Comparison of ENCODE assay signal across 16 cellular contexts in genomic region chr16:14304891-14305459, GRCh38.
DNase-seq lines count a peak whose midpoint lies in the region; ATAC-seq, FAIRE-seq and TF ChIP-seq lines count a peak whose summit lies in the region.
"Had no signal": no experiment of that assay in that cellular context is flagged by ENCODE, and none has a peak within 500 bp of the region (broad histone marks: within the 10 kb centered on the region; RNA-seq: fewer than 3 reads in every experiment).

No MANE protein-coding gene starts in this region.

- H3F3A ChIP-seq in SU-DHL-6 (ENCODE audit: insufficient read depth) = peaks cover 53% of the 10 kb centered on the region
- H3F3A ChIP-seq in smooth muscle cell (ENCODE audit: low read depth) = peaks cover 4% of the 10 kb centered on the region

- RAD21 ChIA-PET in HCT116 (lab: Charles Lee; ENCODE audit: low non-redundant PET in 1 of 2, low total read pairs in 2 of 2, uncharacterized antibody in 2 of 2, unreplicated experiment in 2 of 2) = no interaction called here

- no peak for FAIRE-seq in GM12892 (lab: Jason Lieb, UNC)

- H3K36me3 ChIP-seq in HCT116 (ENCODE audit: control insufficient read depth in 1 of 2, insufficient read depth in 2 of 2, low read length in 2 of 2) = no peaks in the 10 kb centered on the region
- H3K36me3 ChIP-seq in SU-DHL-6 (ENCODE audit: low read length) = no peaks in the 10 kb centered on the region
- no peaks in the 10 kb centered on the region for H3K36me3 ChIP-seq in right lobe of liver
- no peaks in the 10 kb centered on the region for H3K36me3 ChIP-seq in smooth muscle cell (ENCODE audit: low read depth)
- H3K36me3 ChIP-seq: stomach had no signal

- 24% methylated on average over 12 of the region's 12 CpGs for WGBS in right lobe of liver (ENCODE audit: insufficient coverage, low coverage, low lambda C conversion rate, missing lambda C conversion rate)
- 72% methylated on average over 12 of the region's 12 CpGs for WGBS in smooth muscle cell (ENCODE audit: low lambda C conversion rate)

- H2AFZ ChIP-seq in HCT116 (ENCODE audit: low read depth, low read length, poor library complexity, severe bottlenecking) (no peak overlapping the region), SU-DHL-6 (ENCODE audit: low read depth, low read length, severe bottlenecking) (no peak overlapping the region), smooth muscle cell (ENCODE audit: low read depth) (no peak overlapping the region)

- no peaks in the 10 kb centered on the region for H3K9me2 ChIP-seq in HCT116 (ENCODE audit: insufficient read depth)
- H3K9me2 ChIP-seq in SU-DHL-6 (replicated peaks; ENCODE audit: insufficient read depth, low read length) = no peaks in the 10 kb centered on the region

- no TSS peak for BruUV-seq in HCT116 (replicated peaks; lab: Mats Ljungman, UMichigan)

- TF ChIP-seq POLR2A in HCT116 (IDR thresholded peaks at IDR 0.05; ENCODE audit: borderline replicate concordance, extremely low read depth, insufficient read depth, insufficient read length) (no peak), right lobe of liver (IDR thresholded peaks at IDR 0.05) (no peak), GM12892 (IDR thresholded peaks at IDR 0.05; ENCODE audit: low read depth, low read length) (no peak)

- intact Hi-C loops in HCT116 (cut with micrococcal nuclease) = loop anchor here (5.0 kb wide), 2 partner anchors 92 to 327 kb away; partner anchors contain the start of genes BFAR and PARN
- intact Hi-C loops in right lobe of liver (cut with DNase I) = no loop called here
- intact Hi-C loops in activated T-helper 2 cell treated with anti-CD3 and anti-CD28 coated beads, Interferon-gamma antibody, Interleukin-2, Interleukin-4, amounts not matched to agents 10 μg/mL and 5 μg/mL and 100 μg/mL, durations not matched to agents 14 hours and 24 hours and 36 hours (cut with micrococcal nuclease) = no loop called here

- DNase-seq in HCT116 (ENCODE audit: low read depth, low spot score) = no peak
- DNase-seq in right lobe of liver = peak in 1 of 3 donors; percentile 8
- DNase-seq in smooth muscle cell (lab: John Stamatoyannopoulos, UW; ENCODE audit: unreplicated experiment) = no peak
- no peak for DNase-seq in activated T-helper 2 cell treated with anti-CD3 and anti-CD28 coated beads, Interferon-gamma antibody, Interleukin-2, Interleukin-4, amounts not matched to agents 10 μg/mL and 5 μg/mL and 100 μg/mL, durations not matched to agents 14 hours and 24 hours and 36 hours (ENCODE audit: low spot score)
- no peak for DNase-seq in GM12892 (ENCODE audit: insufficient read length)
- no peak for DNase-seq in glutamatergic neuron
- DNase-seq: activated CD4-positive, alpha-beta T cell treated with anti-CD3 and anti-CD28 coated beads, Interleukin-2, amount 10 ng/mL, durations not matched to agents 7 days and 5 days; activated gamma-delta T cell; CD8-positive, alpha-beta memory T cell; erythroblast; NCI-H2081; stomach had no signal

- H3K4me2 ChIP-seq in HCT116 (ENCODE audit: low read length) = 0 out of 2 replicates have a peak overlapping the region, but pooled peaks have one; percentile 8
- H3K4me2 ChIP-seq in SU-DHL-6 (ENCODE audit: low read depth, low read length, poor library complexity, severe bottlenecking) = peak overlapping the region; percentile 91
- peak overlapping the region; percentile 99 for H3K4me2 ChIP-seq in smooth muscle cell

- H3K27ac Mint-ChIP-seq in activated T-helper 2 cell treated with anti-CD3 and anti-CD28 coated beads, Interferon-gamma antibody, Interleukin-2, Interleukin-4, amounts not matched to agents 10 μg/mL and 5 μg/mL and 100 μg/mL, durations not matched to agents 14 hours and 24 hours and 36 hours = no peak overlapping the region
- no peak overlapping the region for H3K27ac Mint-ChIP-seq in glutamatergic neuron (ENCODE audit: unreplicated experiment)
- H3K27ac Mint-ChIP-seq: activated CD4-positive, alpha-beta T cell treated with anti-CD3 and anti-CD28 coated beads, Interleukin-2, amount 10 ng/mL, durations not matched to agents 7 days and 5 days; memory B cell; T-helper 1 cell treated with Interleukin-12 subunit alpha and Interleukin-12 subunit beta and Interleukin-4 antibody, amounts not matched to agents 30 μg/mL and 1 μg/mL, for 36 hours had no signal

- TF ChIP-seq CTCF in HCT116 (IDR thresholded peaks at IDR 0.05 in 2 of 3, conservative IDR thresholded peaks at IDR 0.05 in 1 of 3; ENCODE audit: borderline replicate concordance in 1 of 3, insufficient read depth in 1 of 3, low read depth in 2 of 3, low read length in 2 of 3) = no peak
- TF ChIP-seq CTCF in SU-DHL-6 (IDR thresholded peaks at IDR 0.05; ENCODE audit: insufficient read depth, low read length, poor library complexity, severe bottlenecking) = no peak
- no peak for TF ChIP-seq CTCF in right lobe of liver (IDR thresholded peaks at IDR 0.05)
- no peak for TF ChIP-seq CTCF in smooth muscle cell (IDR thresholded peaks at IDR 0.05; ENCODE audit: borderline replicate concordance, insufficient read depth, poor library complexity, severe bottlenecking)
- TF ChIP-seq CTCF in glutamatergic neuron (IDR thresholded peaks at IDR 0.05; ENCODE audit: partially characterized antibody, unreplicated experiment) = no peak

- no peak for ATAC-seq in HCT116
- ATAC-seq in right lobe of liver = no peak

- H3K4me3 ChIP-seq in HCT116 (replicated peaks in 1 of 2; ENCODE audit: low read depth in 1 of 2, low read length in 2 of 2) (no peak overlapping the region), SU-DHL-6 (ENCODE audit: insufficient read depth, low read length, poor library complexity, severe bottlenecking) (peak overlapping the region; percentile 86), right lobe of liver (peak overlapping the region in 2 of 3 donors; percentile 91 to 99), smooth muscle cell (peak overlapping the region; percentile 4)

- H3K9me3 Mint-ChIP-seq in activated T-helper 2 cell treated with anti-CD3 and anti-CD28 coated beads, Interferon-gamma antibody, Interleukin-2, Interleukin-4, amounts not matched to agents 10 μg/mL and 5 μg/mL and 100 μg/mL, durations not matched to agents 14 hours and 24 hours and 36 hours = no peaks in the 10 kb centered on the region
- peaks cover 5% of the 10 kb centered on the region for H3K9me3 Mint-ChIP-seq in glutamatergic neuron (ENCODE audit: unreplicated experiment)
- H3K9me3 Mint-ChIP-seq: activated CD4-positive, alpha-beta T cell treated with anti-CD3 and anti-CD28 coated beads, Interleukin-2, amount 10 ng/mL, durations not matched to agents 7 days and 5 days; central memory CD8-positive, alpha-beta T cell; memory B cell; T-helper 1 cell treated with Interleukin-12 subunit alpha and Interleukin-12 subunit beta and Interleukin-4 antibody, amounts not matched to agents 30 μg/mL and 1 μg/mL, for 36 hours had no signal

- no peak overlapping the region for H3K27ac ChIP-seq in HCT116 (ENCODE audit: low read depth, low read length)
- peak overlapping the region; percentile 95 for H3K27ac ChIP-seq in SU-DHL-6 (ENCODE audit: low read depth, low read length)
- peak overlapping the region in 2 of 3 donors; percentile 75 to 82 for H3K27ac ChIP-seq in right lobe of liver
- peak overlapping the region; percentile 34 for H3K27ac ChIP-seq in smooth muscle cell (ENCODE audit: low read depth)

- H3K9ac ChIP-seq in HCT116 (ENCODE audit: low read length) (no peak overlapping the region), SU-DHL-6 (ENCODE audit: low read length) (peak overlapping the region; percentile 97), smooth muscle cell (ENCODE audit: low read depth) (no peak overlapping the region)

- H3K4me1 Mint-ChIP-seq in activated T-helper 2 cell treated with anti-CD3 and anti-CD28 coated beads, Interferon-gamma antibody, Interleukin-2, Interleukin-4, amounts not matched to agents 10 μg/mL and 5 μg/mL and 100 μg/mL, durations not matched to agents 14 hours and 24 hours and 36 hours (ENCODE audit: low read depth) = peaks cover 18% of the 10 kb centered on the region
- H3K4me1 Mint-ChIP-seq in glutamatergic neuron (ENCODE audit: low read depth, unreplicated experiment) = peaks cover 15% of the 10 kb centered on the region

- no peak overlapping the region for H3K4me3 Mint-ChIP-seq in activated T-helper 2 cell treated with anti-CD3 and anti-CD28 coated beads, Interferon-gamma antibody, Interleukin-2, Interleukin-4, amounts not matched to agents 10 μg/mL and 5 μg/mL and 100 μg/mL, durations not matched to agents 14 hours and 24 hours and 36 hours (ENCODE audit: low read depth)
- no peak overlapping the region for H3K4me3 Mint-ChIP-seq in glutamatergic neuron (ENCODE audit: unreplicated experiment)
- H3K4me3 Mint-ChIP-seq: activated CD4-positive, alpha-beta T cell treated with anti-CD3 and anti-CD28 coated beads, Interleukin-2, amount 10 ng/mL, durations not matched to agents 7 days and 5 days; memory B cell; T-helper 1 cell treated with Interleukin-12 subunit alpha and Interleukin-12 subunit beta and Interleukin-4 antibody, amounts not matched to agents 30 μg/mL and 1 μg/mL, for 36 hours had no signal

- H3K4me1 ChIP-seq in HCT116 (ENCODE audit: control insufficient read depth in 1 of 2, insufficient read depth in 2 of 2, low read length in 2 of 2) = peaks cover 51 to 79% of the 10 kb centered on the region in 2 experiments
- peaks cover 0 to 49% (median 15%) of the 10 kb centered on the region in 4 donors for H3K4me1 ChIP-seq in right lobe of liver
- peaks cover 48% of the 10 kb centered on the region for H3K4me1 ChIP-seq in smooth muscle cell (ENCODE audit: low read depth)

- H3K79me2 ChIP-seq in HCT116 (ENCODE audit: insufficient read depth, low read length) = peaks cover 78% of the 10 kb centered on the region
- peaks cover 78% of the 10 kb centered on the region for H3K79me2 ChIP-seq in SU-DHL-6 (ENCODE audit: insufficient read depth, low read length)
- H3K79me2 ChIP-seq in smooth muscle cell (ENCODE audit: low read depth) = peaks cover 69% of the 10 kb centered on the region

- CTCF ChIA-PET in HCT116 (lab: Charles Lee) = interaction anchor here (1.0 kb wide), 1 partner anchor 381 kb away, joined by 3 read pairs; no protein-coding TSS in a partner anchor

- H3K27me3 Mint-ChIP-seq in activated T-helper 2 cell treated with anti-CD3 and anti-CD28 coated beads, Interferon-gamma antibody, Interleukin-2, Interleukin-4, amounts not matched to agents 10 μg/mL and 5 μg/mL and 100 μg/mL, durations not matched to agents 14 hours and 24 hours and 36 hours (ENCODE audit: low read depth) = peaks cover 43% of the 10 kb centered on the region
- H3K27me3 Mint-ChIP-seq in glutamatergic neuron (ENCODE audit: unreplicated experiment) = peaks cover 12% of the 10 kb centered on the region

- no peak for TF ChIP-seq RAD21 in HCT116 (IDR thresholded peaks at IDR 0.05; ENCODE audit: low read depth)

- POLR2A ChIA-PET in HCT116 (lab: Charles Lee) = interaction anchor here (1.1 kb wide), 1 partner anchor 10 kb away, joined by 3 read pairs; no protein-coding TSS in a partner anchor

- H3K27me3 ChIP-seq in HCT116 (ENCODE audit: insufficient read depth, low read length) = no peaks in the 10 kb centered on the region
- no peaks in the 10 kb centered on the region for H3K27me3 ChIP-seq in SU-DHL-6 (ENCODE audit: low read length)
- H3K27me3 ChIP-seq in right lobe of liver = no peaks in the 10 kb centered on the region
- no peaks in the 10 kb centered on the region for H3K27me3 ChIP-seq in smooth muscle cell (ENCODE audit: low read depth)

- H4K20me1 ChIP-seq in HCT116 (ENCODE audit: insufficient read depth) (no peaks in the 10 kb centered on the region), SU-DHL-6 (ENCODE audit: low read depth, low read length) (no peaks in the 10 kb centered on the region), smooth muscle cell (ENCODE audit: low read depth) (peaks cover 64% of the 10 kb centered on the region)

- no peaks in the 10 kb centered on the region for H3K9me3 ChIP-seq in HCT116 (ENCODE audit: control insufficient read depth in 1 of 2, insufficient read depth in 1 of 2, low read depth in 1 of 2, low read length in 2 of 2)
- H3K9me3 ChIP-seq in SU-DHL-6 (ENCODE audit: insufficient read depth, low read length) = no peaks in the 10 kb centered on the region
- H3K9me3 ChIP-seq in right lobe of liver = no peaks in the 10 kb centered on the region
- no peaks in the 10 kb centered on the region for H3K9me3 ChIP-seq in smooth muscle cell (replicated peaks; ENCODE audit: low read depth)
- H3K9me3 ChIP-seq: stomach had no signal

- H3K36me3 Mint-ChIP-seq in activated T-helper 2 cell treated with anti-CD3 and anti-CD28 coated beads, Interferon-gamma antibody, Interleukin-2, Interleukin-4, amounts not matched to agents 10 μg/mL and 5 μg/mL and 100 μg/mL, durations not matched to agents 14 hours and 24 hours and 36 hours (ENCODE audit: low read depth) = no peaks in the 10 kb centered on the region
- no peaks in the 10 kb centered on the region for H3K36me3 Mint-ChIP-seq in glutamatergic neuron (ENCODE audit: unreplicated experiment)
- H3K36me3 Mint-ChIP-seq: CD8-positive, alpha-beta memory T cell; memory B cell had no signal

Comparison
In these comparisons a context has a peak if more than half of its experiments do, and no peak if none do; other contexts are left out.
1. H3K4me2 ChIP-seq: peak in every context shown above with its lines; median percentile 99 in smooth muscle cell; 91 in SU-DHL-6; 8 in HCT116.
2. H3K4me3 ChIP-seq: peak in SU-DHL-6 (single experiment), right lobe of liver (2 of 3) and smooth muscle cell (single experiment); none in HCT116 (0 of 2).